Comparison of ENCODE assay signal across 1 cellular context in genomic region chr1:93180723-93181613, GRCh38.
TF ChIP-seq lines count a peak whose summit lies in the region.

Gene CCDC18, plus strand, starts transcription at chr1:93180724. Its CDS starts 2,638 bp downstream, at chr1:93183362.

TF ChIP-seq in K562, 482 proteins besides CTCF, POLR2A, EP300 and RAD21 (continued from another document and continues in another):
- peak; percentile 72 for TF ChIP-seq MGA (IDR thresholded peaks at IDR 0.05)
- TF ChIP-seq DMBX1 (CRISPR knock-in tag; IDR thresholded peaks at IDR 0.05; ENCODE audit: borderline replicate concordance): no peak
- no peak for TF ChIP-seq RERE (CRISPR knock-in tag; IDR thresholded peaks at IDR 0.05; ENCODE audit: borderline replicate concordance)
- TF ChIP-seq ETV1 (tag; conservative IDR thresholded peaks at IDR 0.05; ENCODE audit: low read depth): peak; percentile 53; the same call in 1 of the 2 replicates
- TF ChIP-seq SAP30 (IDR thresholded peaks at IDR 0.05; ENCODE audit: borderline replicate concordance, insufficient read depth, low read depth, low read length, poor library complexity, severe bottlenecking): peak; percentile 97
- no peak for TF ChIP-seq PBX2 (CRISPR knock-in tag; IDR thresholded peaks at IDR 0.05; ENCODE audit: low read depth)
- no peak for TF ChIP-seq PBX2 (tag; conservative IDR thresholded peaks at IDR 0.05; ENCODE audit: low read depth)
- TF ChIP-seq ZNF263 (CRISPR knock-in tag; IDR thresholded peaks at IDR 0.05; ENCODE audit: borderline replicate concordance): no peak
- TF ChIP-seq ILF3 (IDR thresholded peaks at IDR 0.05; ENCODE audit: borderline replicate concordance): no peak
- no peak for TF ChIP-seq HCFC1 (IDR thresholded peaks at IDR 0.05; ENCODE audit: low read depth, low read length)
- TF ChIP-seq ZNF407 (IDR thresholded peaks at IDR 0.05; ENCODE audit: low read depth): no peak
- TF ChIP-seq ARHGAP35 (IDR thresholded peaks at IDR 0.05; ENCODE audit: partially characterized antibody): no peak
- no peak for TF ChIP-seq NCOA2 (IDR thresholded peaks at IDR 0.05; ENCODE audit: partially characterized antibody in 2 of 2)
- no peak for TF ChIP-seq NR2C2 (CRISPR knock-in tag; IDR thresholded peaks at IDR 0.05)
- TF ChIP-seq NR2C2 (tag; IDR thresholded peaks at IDR 0.05): no peak; the same call in 1 of the 2 replicates
- TF ChIP-seq SIN3B (IDR thresholded peaks at IDR 0.05; ENCODE audit: low read depth): peak; percentile 73; the same call in 1 of the 2 replicates
- peak; percentile 38 for TF ChIP-seq MEIS2 (IDR thresholded peaks at IDR 0.05; ENCODE audit: partially characterized antibody)
- no peak for TF ChIP-seq ZNF76 (CRISPR knock-in tag; IDR thresholded peaks at IDR 0.05; ENCODE audit: borderline replicate concordance)
- no peak for TF ChIP-seq HNRNPUL1 (IDR thresholded peaks at IDR 0.05; ENCODE audit: low read length)
- no peak for TF ChIP-seq ZBTB1 (CRISPR knock-in tag; IDR thresholded peaks at IDR 0.05; ENCODE audit: borderline replicate concordance, low read depth)
- no peak for TF ChIP-seq CBFA2T2 (conservative IDR thresholded peaks at IDR 0.05)
- TF ChIP-seq CBX1 (IDR thresholded peaks at IDR 0.05; ENCODE audit: low read depth): no peak
- peak; percentile 5; the same call in 1 of the 2 replicates for TF ChIP-seq USF1 (CRISPR knock-in tag; IDR thresholded peaks at IDR 0.05)
